22 cellular contexts compared by ENCODE assay signal in the genomic region with DNA sequence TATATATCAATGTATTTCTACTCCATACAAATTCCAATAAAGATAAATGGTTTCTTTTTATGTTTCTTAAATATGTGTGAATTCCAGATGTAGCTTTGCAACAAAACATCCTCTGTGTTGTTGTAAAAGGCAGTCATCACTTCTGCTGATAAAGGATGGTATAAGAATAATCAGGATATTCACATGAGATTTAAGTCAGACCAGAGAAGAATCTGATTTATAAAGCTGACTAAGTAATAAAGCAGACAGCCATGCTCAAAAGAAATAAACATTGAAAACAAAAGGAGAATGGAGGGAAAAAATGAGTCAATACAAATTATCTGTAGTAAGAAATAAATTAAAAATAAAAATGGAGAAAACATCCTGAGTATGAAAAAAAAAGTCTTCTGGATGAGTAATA.
"Had no signal": no experiment of that assay in that cellular context is flagged by ENCODE, and none has a peak within 500 bp of the region (broad histone marks: within the 10 kb centered on the region; RNA-seq: fewer than 3 reads in every experiment).

No MANE protein-coding gene starts in this region.

- DNase-seq: activated CD4-positive, alpha-beta memory T cell treated with anti-CD3 and anti-CD28 coated beads, Interleukin-2, amount 10 ng/mL, durations not matched to agents 7 days and 5 days; activated CD4-positive, alpha-beta T cell treated with anti-CD3 and anti-CD28 coated beads, Interleukin-2, amount 10 ng/mL, durations not matched to agents 7 days and 5 days; activated CD4-positive, CD25-positive, alpha-beta regulatory T cell; activated gamma-delta T cell; activated naive CD4-positive, alpha-beta T cell treated with anti-CD3 and anti-CD28 coated beads for 36 hours; activated T-cell treated with anti-CD3 and anti-CD28 coated beads for 4 hours; activated T-cell treated with anti-CD3 and anti-CD28 coated beads, Interleukin-2, amount 50 U/mL, for 48 hours; brain microvascular endothelial cell; cerebellar nuclear complex; KG1; NCI-H1092 treated with DMSO at 0.1 percent for 48 hours; NCI-H1417 treated with DMSO at 0.1 percent for 48 hours; NCI-H187; NCI-H2081; NCI-H446; Peyer's patch; SHP77; T-cell; T-helper 2 cell had no signal

- H3K4me3 ChIP-seq: cardiac muscle cell, Peyer's patch had no signal

- H3K4me1 ChIP-seq: Peyer's patch had no signal

- H3K27ac ChIP-seq: brain microvascular endothelial cell, cardiac muscle cell, Peyer's patch, VCaP had no signal

- H3K27me3 ChIP-seq: brain microvascular endothelial cell, cardiac muscle cell, Peyer's patch had no signal

- H3K9me3 ChIP-seq: Peyer's patch had no signal

- ATAC-seq: activated T-helper 17 cell treated with anti-CD3 and anti-CD28 coated beads, Interleukin-2, amount 50 U/mL, for 72 hours; T-cell had no signal

- H3K36me3 ChIP-seq: brain microvascular endothelial cell, cardiac muscle cell, Peyer's patch had no signal
